In genomic region chr3:122514123-122515019, GRCh38 we compare ENCODE assay signal across 1 cellular context.
TF ChIP-seq lines count a peak whose summit lies in the region.

KPNA1 (minus strand) TSS chr3:122514939; CDS start chr3:122496565, 18,374 bp downstream.

TF ChIP-seq in K562, 482 proteins besides CTCF, POLR2A, EP300 and RAD21 (continued from another document):
- TF ChIP-seq CREB1 (IDR thresholded peaks at IDR 0.05), result peak; percentile 75; the same call in 1 of the 2 replicates
- peak; percentile 70 for TF ChIP-seq CREB1 (CRISPR knock-in tag; IDR thresholded peaks at IDR 0.05)
- peak; percentile 86 to 91; a peak in 3 of 4 replicates for TF ChIP-seq UBTF (IDR thresholded peaks at IDR 0.05; ENCODE audit: borderline replicate concordance in 1 of 2, low read depth in 2 of 2, low read length in 2 of 2)
- peak; percentile 89 for TF ChIP-seq POLR2AphosphoS5 (IDR thresholded peaks at IDR 0.05; ENCODE audit: control insufficient read depth, insufficient read depth, low read depth, low read length)
- TF ChIP-seq RNF2 (IDR thresholded peaks at IDR 0.05), result peak; percentile 46; the same call in 1 of the 2 replicates
- peak; percentile 90; the same call in 1 of the 2 replicates for TF ChIP-seq BRD4 (IDR thresholded peaks at IDR 0.05)
- peak; percentile 88 for TF ChIP-seq ZNF143 (CRISPR knock-in tag; IDR thresholded peaks at IDR 0.05)
- no peak for TF ChIP-seq ZNF586 (CRISPR knock-in tag; conservative IDR thresholded peaks at IDR 0.05)
- TF ChIP-seq ZNF224 (CRISPR knock-in tag; IDR thresholded peaks at IDR 0.05), result no peak
- TF ChIP-seq TCF7L2 (IDR thresholded peaks at IDR 0.05; ENCODE audit: low read depth, low read length), result no peak
- TF ChIP-seq SREBF1 (IDR thresholded peaks at IDR 0.05; ENCODE audit: borderline replicate concordance, low read depth, low read length), result no peak
- TF ChIP-seq SAP30 (IDR thresholded peaks at IDR 0.05; ENCODE audit: borderline replicate concordance, insufficient read depth, low read depth, low read length, poor library complexity, severe bottlenecking), result peak; percentile 22
- TF ChIP-seq, protein P1, sequence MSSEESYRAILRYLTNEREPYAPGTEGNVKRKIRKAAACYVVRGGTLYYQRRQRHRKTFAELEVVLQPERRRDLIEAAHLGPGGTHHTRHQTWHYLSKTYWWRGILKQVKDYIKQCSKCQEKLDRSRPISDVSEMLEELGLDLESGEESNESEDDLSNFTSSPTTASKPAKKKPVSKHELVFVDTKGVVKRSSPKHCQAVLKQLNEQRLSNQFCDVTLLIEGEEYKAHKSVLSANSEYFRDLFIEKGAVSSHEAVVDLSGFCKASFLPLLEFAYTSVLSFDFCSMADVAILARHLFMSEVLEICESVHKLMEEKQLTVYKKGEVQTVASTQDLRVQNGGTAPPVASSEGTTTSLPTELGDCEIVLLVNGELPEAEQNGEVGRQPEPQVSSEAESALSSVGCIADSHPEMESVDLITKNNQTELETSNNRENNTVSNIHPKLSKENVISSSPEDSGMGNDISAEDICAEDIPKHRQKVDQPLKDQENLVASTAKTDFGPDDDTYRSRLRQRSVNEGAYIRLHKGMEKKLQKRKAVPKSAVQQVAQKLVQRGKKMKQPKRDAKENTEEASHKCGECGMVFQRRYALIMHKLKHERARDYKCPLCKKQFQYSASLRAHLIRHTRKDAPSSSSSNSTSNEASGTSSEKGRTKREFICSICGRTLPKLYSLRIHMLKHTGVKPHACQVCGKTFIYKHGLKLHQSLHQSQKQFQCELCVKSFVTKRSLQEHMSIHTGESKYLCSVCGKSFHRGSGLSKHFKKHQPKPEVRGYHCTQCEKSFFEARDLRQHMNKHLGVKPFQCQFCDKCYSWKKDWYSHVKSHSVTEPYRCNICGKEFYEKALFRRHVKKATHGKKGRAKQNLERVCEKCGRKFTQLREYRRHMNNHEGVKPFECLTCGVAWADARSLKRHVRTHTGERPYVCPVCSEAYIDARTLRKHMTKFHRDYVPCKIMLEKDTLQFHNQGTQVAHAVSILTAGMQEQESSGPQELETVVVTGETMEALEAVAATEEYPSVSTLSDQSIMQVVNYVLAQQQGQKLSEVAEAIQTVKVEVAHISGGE (CRISPR knock-in tag; IDR thresholded peaks at IDR 0.05), result 0 out of 6 replicates have a peak, but pooled peaks of 1 of the 3 experiments have one; percentile 55
- no peak for TF ChIP-seq LARP7 (IDR thresholded peaks at IDR 0.05)
- TF ChIP-seq MEF2A (IDR thresholded peaks at IDR 0.05; ENCODE audit: control insufficient read depth, low read depth, low read length), result no peak
- peak; percentile 77 for TF ChIP-seq PRPF4 (IDR thresholded peaks at IDR 0.05; ENCODE audit: insufficient read depth, low read depth, low read length, poor library complexity, severe bottlenecking)
- no peak for TF ChIP-seq ZNF778 (CRISPR knock-in tag; IDR thresholded peaks at IDR 0.05)
- TF ChIP-seq ETS2 (tag; IDR thresholded peaks at IDR 0.05; ENCODE audit: borderline replicate concordance, poor library complexity, severe bottlenecking), result no peak
- TF ChIP-seq, protein P2, sequence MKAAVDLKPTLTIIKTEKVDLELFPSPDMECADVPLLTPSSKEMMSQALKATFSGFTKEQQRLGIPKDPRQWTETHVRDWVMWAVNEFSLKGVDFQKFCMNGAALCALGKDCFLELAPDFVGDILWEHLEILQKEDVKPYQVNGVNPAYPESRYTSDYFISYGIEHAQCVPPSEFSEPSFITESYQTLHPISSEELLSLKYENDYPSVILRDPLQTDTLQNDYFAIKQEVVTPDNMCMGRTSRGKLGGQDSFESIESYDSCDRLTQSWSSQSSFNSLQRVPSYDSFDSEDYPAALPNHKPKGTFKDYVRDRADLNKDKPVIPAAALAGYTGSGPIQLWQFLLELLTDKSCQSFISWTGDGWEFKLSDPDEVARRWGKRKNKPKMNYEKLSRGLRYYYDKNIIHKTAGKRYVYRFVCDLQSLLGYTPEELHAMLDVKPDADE (conservative IDR thresholded peaks at IDR 0.05; ENCODE audit: control insufficient read depth, low read depth, low read length), result peak; percentile 65; the same call in 1 of the 2 replicates
- TF ChIP-seq, protein P3, sequence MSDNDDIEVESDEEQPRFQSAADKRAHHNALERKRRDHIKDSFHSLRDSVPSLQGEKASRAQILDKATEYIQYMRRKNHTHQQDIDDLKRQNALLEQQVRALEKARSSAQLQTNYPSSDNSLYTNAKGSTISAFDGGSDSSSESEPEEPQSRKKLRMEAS (CRISPR knock-in tag; IDR thresholded peaks at IDR 0.05), result peak; percentile 63
- TF ChIP-seq, protein P4, sequence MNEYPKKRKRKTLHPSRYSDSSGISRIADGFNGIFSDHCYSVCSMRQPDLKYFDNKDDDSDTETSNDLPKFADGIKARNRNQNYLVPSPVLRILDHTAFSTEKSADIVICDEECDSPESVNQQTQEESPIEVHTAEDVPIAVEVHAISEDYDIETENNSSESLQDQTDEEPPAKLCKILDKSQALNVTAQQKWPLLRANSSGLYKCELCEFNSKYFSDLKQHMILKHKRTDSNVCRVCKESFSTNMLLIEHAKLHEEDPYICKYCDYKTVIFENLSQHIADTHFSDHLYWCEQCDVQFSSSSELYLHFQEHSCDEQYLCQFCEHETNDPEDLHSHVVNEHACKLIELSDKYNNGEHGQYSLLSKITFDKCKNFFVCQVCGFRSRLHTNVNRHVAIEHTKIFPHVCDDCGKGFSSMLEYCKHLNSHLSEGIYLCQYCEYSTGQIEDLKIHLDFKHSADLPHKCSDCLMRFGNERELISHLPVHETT (CRISPR knock-in tag; conservative IDR thresholded peaks at IDR 0.05 in 1 of 2, IDR thresholded peaks at IDR 0.05 in 1 of 2), result peak in 1 of 2 experiments; percentile 89; a peak in 2 of 4 replicates
- TF ChIP-seq ZNF512 (tag; IDR thresholded peaks at IDR 0.05), result no peak
- peak in 2 of 3 experiments; percentile 35 to 50 for TF ChIP-seq YY1 (IDR thresholded peaks at IDR 0.05; ENCODE audit: borderline replicate concordance in 1 of 3, control insufficient read depth in 1 of 3, extremely low read depth in 1 of 3, insufficient read depth in 3 of 3, insufficient read length in 1 of 3, insufficient replicate concordance in 2 of 3, low read depth in 1 of 3, low read length in 2 of 3)
- TF ChIP-seq ZBTB8A (IDR thresholded peaks at IDR 0.05; ENCODE audit: partially characterized antibody), result no peak
- TF ChIP-seq MNT (conservative IDR thresholded peaks at IDR 0.05), result peak; percentile 73 to 88
- peak; percentile 59; the same call in 1 of the 2 replicates for TF ChIP-seq TGIF2 (CRISPR knock-in tag; IDR thresholded peaks at IDR 0.05)
- TF ChIP-seq, protein P5, sequence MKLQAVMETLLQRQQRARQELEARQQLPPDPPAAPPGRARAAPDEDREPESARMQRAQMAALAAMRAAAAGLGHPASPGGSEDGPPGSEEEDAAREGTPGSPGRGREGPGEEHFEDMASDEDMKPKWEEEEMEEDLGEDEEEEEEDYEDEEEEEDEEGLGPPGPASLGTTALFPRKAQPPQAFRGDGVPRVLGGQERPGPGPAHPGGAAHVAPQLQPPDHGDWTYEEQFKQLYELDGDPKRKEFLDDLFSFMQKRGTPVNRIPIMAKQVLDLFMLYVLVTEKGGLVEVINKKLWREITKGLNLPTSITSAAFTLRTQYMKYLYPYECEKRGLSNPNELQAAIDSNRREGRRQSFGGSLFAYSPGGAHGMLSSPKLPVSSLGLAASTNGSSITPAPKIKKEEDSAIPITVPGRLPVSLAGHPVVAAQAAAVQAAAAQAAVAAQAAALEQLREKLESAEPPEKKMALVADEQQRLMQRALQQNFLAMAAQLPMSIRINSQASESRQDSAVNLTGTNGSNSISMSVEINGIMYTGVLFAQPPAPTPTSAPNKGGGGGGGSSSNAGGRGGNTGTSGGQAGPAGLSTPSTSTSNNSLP (IDR thresholded peaks at IDR 0.05; ENCODE audit: borderline replicate concordance, low read depth, low read length), result no peak
- TF ChIP-seq CREM (IDR thresholded peaks at IDR 0.05; ENCODE audit: low read depth), result peak; percentile 75
- peak; percentile 62 for TF ChIP-seq PML (IDR thresholded peaks at IDR 0.05; ENCODE audit: low read length)
- peak; percentile 90 for TF ChIP-seq HCFC1 (IDR thresholded peaks at IDR 0.05; ENCODE audit: low read depth, low read length)
- TF ChIP-seq IRF2 (CRISPR knock-in tag; IDR thresholded peaks at IDR 0.05), result no peak
- TF ChIP-seq TAL1 (IDR thresholded peaks at IDR 0.05), result no peak
- TF ChIP-seq WHSC1 (IDR thresholded peaks at IDR 0.05; ENCODE audit: low read length), result no peak
- TF ChIP-seq MAZ (CRISPR knock-in tag; conservative IDR thresholded peaks at IDR 0.05 in 1 of 2, IDR thresholded peaks at IDR 0.05 in 1 of 2), result peak; percentile 39 to 67
- TF ChIP-seq REST (CRISPR knock-in tag; IDR thresholded peaks at IDR 0.05; ENCODE audit: low read depth), result no peak
- TF ChIP-seq EP400 (IDR thresholded peaks at IDR 0.05), result peak; percentile 67; the same call in 1 of the 2 replicates
- peak; percentile 77; the same call in 1 of the 2 replicates for TF ChIP-seq NR3C1 (CRISPR knock-in tag; IDR thresholded peaks at IDR 0.05)
- TF ChIP-seq, protein P6, sequence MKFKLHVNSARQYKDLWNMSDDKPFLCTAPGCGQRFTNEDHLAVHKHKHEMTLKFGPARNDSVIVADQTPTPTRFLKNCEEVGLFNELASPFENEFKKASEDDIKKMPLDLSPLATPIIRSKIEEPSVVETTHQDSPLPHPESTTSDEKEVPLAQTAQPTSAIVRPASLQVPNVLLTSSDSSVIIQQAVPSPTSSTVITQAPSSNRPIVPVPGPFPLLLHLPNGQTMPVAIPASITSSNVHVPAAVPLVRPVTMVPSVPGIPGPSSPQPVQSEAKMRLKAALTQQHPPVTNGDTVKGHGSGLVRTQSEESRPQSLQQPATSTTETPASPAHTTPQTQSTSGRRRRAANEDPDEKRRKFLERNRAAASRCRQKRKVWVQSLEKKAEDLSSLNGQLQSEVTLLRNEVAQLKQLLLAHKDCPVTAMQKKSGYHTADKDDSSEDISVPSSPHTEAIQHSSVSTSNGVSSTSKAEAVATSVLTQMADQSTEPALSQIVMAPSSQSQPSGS (CRISPR knock-in tag; IDR thresholded peaks at IDR 0.05), result 0 out of 2 replicates have a peak, but pooled peaks have one; percentile 26
